In the genomic region with DNA sequence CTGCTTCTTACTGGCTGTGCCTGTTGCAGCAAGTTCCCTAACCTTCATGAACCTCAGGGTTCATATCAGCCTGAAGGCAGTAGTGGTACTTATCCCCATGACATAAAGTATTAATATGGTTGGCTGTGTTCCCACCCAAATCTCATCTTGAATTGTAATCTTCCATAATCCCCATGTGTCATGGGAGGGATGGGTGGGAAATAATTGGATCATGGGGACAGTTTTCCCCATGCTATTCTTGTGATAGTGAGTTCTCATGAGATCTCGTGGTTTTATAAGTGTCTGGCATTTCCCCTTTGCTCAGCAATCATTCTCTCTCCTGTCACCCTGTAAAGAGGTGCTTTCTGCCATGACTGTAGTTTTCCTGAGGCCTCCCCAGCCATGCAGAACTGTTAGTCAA, we compare ENCODE assay signal across 1 cellular context.
TF ChIP-seq lines count a peak whose summit lies in the region.

No MANE protein-coding gene starts in this region.

TF ChIP-seq in SK-N-SH treated with all-trans-retinoic acid at 6 μM for 48 hours, 23 proteins besides CTCF, POLR2A, EP300 and RAD21 (continued from another document):
- TF ChIP-seq, protein P1, sequence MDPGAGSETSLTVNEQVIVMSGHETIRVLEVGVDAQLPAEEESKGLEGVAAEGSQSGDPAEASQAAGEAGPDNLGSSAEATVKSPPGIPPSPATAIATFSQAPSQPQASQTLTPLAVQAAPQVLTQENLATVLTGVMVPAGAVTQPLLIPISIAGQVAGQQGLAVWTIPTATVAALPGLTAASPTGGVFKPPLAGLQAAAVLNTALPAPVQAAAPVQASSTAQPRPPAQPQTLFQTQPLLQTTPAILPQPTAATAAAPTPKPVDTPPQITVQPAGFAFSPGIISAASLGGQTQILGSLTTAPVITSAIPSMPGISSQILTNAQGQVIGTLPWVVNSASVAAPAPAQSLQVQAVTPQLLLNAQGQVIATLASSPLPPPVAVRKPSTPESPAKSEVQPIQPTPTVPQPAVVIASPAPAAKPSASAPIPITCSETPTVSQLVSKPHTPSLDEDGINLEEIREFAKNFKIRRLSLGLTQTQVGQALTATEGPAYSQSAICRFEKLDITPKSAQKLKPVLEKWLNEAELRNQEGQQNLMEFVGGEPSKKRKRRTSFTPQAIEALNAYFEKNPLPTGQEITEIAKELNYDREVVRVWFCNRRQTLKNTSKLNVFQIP (CRISPR knock-in tag; IDR thresholded peaks at IDR 0.05; ENCODE audit: borderline replicate concordance, low read depth) = no peak
- TF ChIP-seq CSDC2 (CRISPR knock-in tag; IDR thresholded peaks at IDR 0.05) (no peak), ZFP30 (CRISPR knock-in tag; IDR thresholded peaks at IDR 0.05) (no peak), GLIS3 (CRISPR knock-in tag; IDR thresholded peaks at IDR 0.05) (no peak), ESRRG (CRISPR knock-in tag; IDR thresholded peaks at IDR 0.05) (no peak), TCF4 (CRISPR knock-in tag; IDR thresholded peaks at IDR 0.05; ENCODE audit: borderline replicate concordance) (no peak)
- TF ChIP-seq, protein P2, sequence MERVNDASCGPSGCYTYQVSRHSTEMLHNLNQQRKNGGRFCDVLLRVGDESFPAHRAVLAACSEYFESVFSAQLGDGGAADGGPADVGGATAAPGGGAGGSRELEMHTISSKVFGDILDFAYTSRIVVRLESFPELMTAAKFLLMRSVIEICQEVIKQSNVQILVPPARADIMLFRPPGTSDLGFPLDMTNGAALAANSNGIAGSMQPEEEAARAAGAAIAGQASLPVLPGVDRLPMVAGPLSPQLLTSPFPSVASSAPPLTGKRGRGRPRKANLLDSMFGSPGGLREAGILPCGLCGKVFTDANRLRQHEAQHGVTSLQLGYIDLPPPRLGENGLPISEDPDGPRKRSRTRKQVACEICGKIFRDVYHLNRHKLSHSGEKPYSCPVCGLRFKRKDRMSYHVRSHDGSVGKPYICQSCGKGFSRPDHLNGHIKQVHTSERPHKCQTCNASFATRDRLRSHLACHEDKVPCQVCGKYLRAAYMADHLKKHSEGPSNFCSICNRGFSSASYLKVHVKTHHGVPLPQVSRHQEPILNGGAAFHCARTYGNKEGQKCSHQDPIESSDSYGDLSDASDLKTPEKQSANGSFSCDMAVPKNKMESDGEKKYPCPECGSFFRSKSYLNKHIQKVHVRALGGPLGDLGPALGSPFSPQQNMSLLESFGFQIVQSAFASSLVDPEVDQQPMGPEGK (CRISPR knock-in tag; IDR thresholded peaks at IDR 0.05; ENCODE audit: borderline replicate concordance) = no peak
